In genomic region chr16:30667361-30667905, GRCh38 we compare ENCODE assay signal across 15 cellular contexts. TPM values are rescaled to one million over a fixed set of nuclear protein-coding genes. Genes with fewer than 3 reads are reported as not detected.
A peak's percentile ranks its signal among the peaks of the same experiment; 100 is the strongest.
DNase-seq lines count a peak whose midpoint lies in the region; ATAC-seq and TF ChIP-seq lines count a peak whose summit lies in the region.
"Had no signal": no experiment of that assay in that cellular context is flagged by ENCODE, and none has a peak within 500 bp of the region (broad histone marks: within the 10 kb centered on the region; RNA-seq: fewer than 3 reads in every experiment).

No MANE protein-coding gene starts in this region.

- H3K9me3 Mint-ChIP-seq in CD4-positive, alpha-beta T cell, result no peaks in the 10 kb centered on the region
- H3K9me3 Mint-ChIP-seq in activated naive CD8-positive, alpha-beta T cell treated with anti-CD3 and anti-CD28 coated beads, Interleukin-2, amount 50 U/mL, for 24 hours, result no peaks in the 10 kb centered on the region
- H3K9me3 Mint-ChIP-seq in neural crest cell, result no peaks in the 10 kb centered on the region

- intact Hi-C loops in CD4-positive, alpha-beta T cell (cut with DNase I, micrococcal nuclease), result no loop called here
- intact Hi-C loops in esophagus squamous epithelium (cut with DNase I), result no loop called here

- no peak for TF ChIP-seq POLR2A in esophagus squamous epithelium (IDR thresholded peaks at IDR 0.05)

- H3K27me3 ChIP-seq in CD4-positive, alpha-beta T cell (ENCODE audit: control insufficient read depth, insufficient read depth, low read length), result no peaks in the 10 kb centered on the region
- H3K27me3 ChIP-seq in H7 (ENCODE audit: control insufficient read depth, insufficient read depth, low read length), result peaks cover 61% of the 10 kb centered on the region
- no peaks in the 10 kb centered on the region for H3K27me3 ChIP-seq in esophagus squamous epithelium

- H3K4me3 ChIP-seq in H7 (ENCODE audit: insufficient read depth, low read depth, low read length) (no peak overlapping the region), esophagus squamous epithelium (no peak overlapping the region)

- H3K4me1 ChIP-seq in esophagus squamous epithelium, result peaks cover 0 to 28% (median 9%) of the 10 kb centered on the region in 3 donors
- H3K4me1 ChIP-seq: Caco-2 had no signal

- CTCF ChIA-PET in CD4-positive, alpha-beta T cell (lab: Charles Lee), result interaction anchor here (0.9 kb wide), 1 partner anchor 16 kb away, joined by 3 read pairs; the partner anchor contains the start of gene PRR14

- H3K9me3 ChIP-seq in CD4-positive, alpha-beta T cell (ENCODE audit: control insufficient read depth, low read length), result no peaks in the 10 kb centered on the region
- no peaks in the 10 kb centered on the region for H3K9me3 ChIP-seq in esophagus squamous epithelium
- H3K9me3 ChIP-seq: Caco-2 had no signal

- H3K36me3 ChIP-seq in H7 (replicated peaks; ENCODE audit: control insufficient read depth, insufficient read depth, low read length) (peaks cover 4% of the 10 kb centered on the region), esophagus squamous epithelium (peaks cover 71 to 88% (median 74%) of the 10 kb centered on the region in 3 donors)

- no peak for ATAC-seq in CD4-positive, alpha-beta T cell (ENCODE audit: poor library complexity)
- ATAC-seq in activated naive CD8-positive, alpha-beta T cell treated with anti-CD3 and anti-CD28 coated beads, Interleukin-2, amount 50 U/mL, for 24 hours, result no peak
- ATAC-seq: PC-3 had no signal

- H3K27ac Mint-ChIP-seq in CD4-positive, alpha-beta T cell, result peak overlapping the region; percentile 27
- peak overlapping the region; percentile 64 for H3K27ac Mint-ChIP-seq in activated naive CD8-positive, alpha-beta T cell treated with anti-CD3 and anti-CD28 coated beads, Interleukin-2, amount 50 U/mL, for 24 hours
- peak overlapping the region; percentile 43 for H3K27ac Mint-ChIP-seq in neural crest cell (ENCODE audit: unreplicated experiment)

- TF ChIP-seq CTCF in CD4-positive, alpha-beta T cell (IDR thresholded peaks at IDR 0.05), result no peak
- TF ChIP-seq CTCF in neural crest cell (conservative IDR thresholded peaks at IDR 0.05), result no peak
- no peak for TF ChIP-seq CTCF in esophagus squamous epithelium (IDR thresholded peaks at IDR 0.05)

- H3K27ac ChIP-seq in CD4-positive, alpha-beta T cell (ENCODE audit: low read depth, low read length), result no peak overlapping the region
- H3K27ac ChIP-seq in esophagus squamous epithelium, result no peak overlapping the region
- H3K27ac ChIP-seq: HL-60 had no signal

- H3K36me3 Mint-ChIP-seq in CD4-positive, alpha-beta T cell (ENCODE audit: low read depth), result peaks cover 59% of the 10 kb centered on the region
- peaks cover 36% of the 10 kb centered on the region for H3K36me3 Mint-ChIP-seq in activated naive CD8-positive, alpha-beta T cell treated with anti-CD3 and anti-CD28 coated beads, Interleukin-2, amount 50 U/mL, for 24 hours (ENCODE audit: low read depth)
- peaks cover 12% of the 10 kb centered on the region for H3K36me3 Mint-ChIP-seq in neural crest cell (ENCODE audit: low read depth)

- DNase-seq in CD4-positive, alpha-beta T cell, result no peak
- DNase-seq in H7 (peak; percentile 28), neural crest cell (ENCODE audit: low read depth, low spot score) (no peak), LoVo (ENCODE audit: low spot score) (no peak), NCI-H2029 (lab: John Stamatoyannopoulos, UW) (no peak), esophagus squamous epithelium (lab: John Stamatoyannopoulos, UW) (no peak), NCI-H2081 (lab: John Stamatoyannopoulos, UW) (no peak)
- DNase-seq in activated naive CD8-positive, alpha-beta T cell treated with anti-CD3 and anti-CD28 coated beads, Interleukin-2, amount 50 U/mL, for 24 hours, result no peak
- DNase-seq: Caco-2, EL, NCI-H1417 treated with DMSO at 0.1 percent for 48 hours, NCI-H1930, NCI-H748 treated with DMSO at 0.1 percent for 48 hours, PC-3 had no signal

- POLR2A ChIA-PET in CD4-positive, alpha-beta T cell (lab: Charles Lee), result interaction anchor here (2.4 kb wide), 1 partner anchor 9 kb away, joined by 9 read pairs; the partner anchor contains the start of gene FBRS

- no peaks in the 10 kb centered on the region for H3K27me3 Mint-ChIP-seq in CD4-positive, alpha-beta T cell
- no peaks in the 10 kb centered on the region for H3K27me3 Mint-ChIP-seq in activated naive CD8-positive, alpha-beta T cell treated with anti-CD3 and anti-CD28 coated beads, Interleukin-2, amount 50 U/mL, for 24 hours
- no peaks in the 10 kb centered on the region for H3K27me3 Mint-ChIP-seq in neural crest cell (ENCODE audit: low read depth)

- no peak overlapping the region for H3K4me3 Mint-ChIP-seq in CD4-positive, alpha-beta T cell
- H3K4me3 Mint-ChIP-seq in activated naive CD8-positive, alpha-beta T cell treated with anti-CD3 and anti-CD28 coated beads, Interleukin-2, amount 50 U/mL, for 24 hours, result no peak overlapping the region
- H3K4me3 Mint-ChIP-seq in neural crest cell, result no peak overlapping the region

- WGBS in esophagus squamous epithelium, 2 donors, result 93% methylated on average over 5 of the region's 11 CpGs; no CpG with 5 or more reads in 1 of the 2 donors

- peaks cover 12% of the 10 kb centered on the region for H3K4me1 Mint-ChIP-seq in CD4-positive, alpha-beta T cell (ENCODE audit: low read depth)
- H3K4me1 Mint-ChIP-seq in activated naive CD8-positive, alpha-beta T cell treated with anti-CD3 and anti-CD28 coated beads, Interleukin-2, amount 50 U/mL, for 24 hours, result peaks cover 19% of the 10 kb centered on the region
- H3K4me1 Mint-ChIP-seq in neural crest cell, result peaks cover 9% of the 10 kb centered on the region

RNA-seq across cellular contexts. Expression of gene FBRS, which starts 9.2 kb away (rescaled TPM):
- 100 to 1,000 TPM; 162 to 163 TPM for total RNA-seq in CD4-positive, alpha-beta T cell
- 11.5 and 13.4 TPM in 2 replicates for total RNA-seq in H7 (2014; rRNA removed; shearing (Covaris generic))
- total RNA-seq in neural crest cell, result 63.6 and 67.1 TPM in 2 replicates
- total RNA-seq in esophagus squamous epithelium, result 10 to 100 TPM; 22.3 to 80.2 (median 45.3) TPM

RNA-seq across cellular contexts. Expression of gene PRR14, which starts 16.7 kb away (rescaled TPM):
- total RNA-seq in CD4-positive, alpha-beta T cell, result 10 to 100 TPM; 50.2 to 51.7 TPM
- total RNA-seq in H7 (2014; rRNA removed; shearing (Covaris generic)), result 4.7 and 4.8 TPM in 2 replicates
- total RNA-seq in neural crest cell (62.8 and 67.0 TPM in 2 replicates), esophagus squamous epithelium (10 to 100 TPM; 16.6 to 21.8 (median 20.3) TPM)

RNA-seq across cellular contexts. Expression of gene SRCAP, which starts 31.5 kb away (rescaled TPM):
- total RNA-seq in CD4-positive, alpha-beta T cell, result 10 to 100 TPM; 59.5 to 60.1 TPM
- 7.4 and 12.1 TPM in 2 replicates for total RNA-seq in H7 (2014; rRNA removed; shearing (Covaris generic))
- total RNA-seq in neural crest cell (94.5 and 100.0 TPM in 2 replicates), esophagus squamous epithelium (10 to 100 TPM; 10.7 to 39.6 (median 26.1) TPM)

RNA-seq across cellular contexts. Expression of gene ZNF689, which starts 57.2 kb away (rescaled TPM):
- 10 to 100 TPM; 15.3 to 15.7 TPM for total RNA-seq in CD4-positive, alpha-beta T cell
- 17.3 and 18.7 TPM in 2 replicates for total RNA-seq in H7 (2014; rRNA removed; shearing (Covaris generic))
- total RNA-seq in neural crest cell (23.0 and 23.2 TPM in 2 replicates), esophagus squamous epithelium (1 to 10 TPM; 2.0 to 6.7 (median 3.8) TPM)
